Comparison of ENCODE assay signal across 10 cellular contexts in genomic region chr19:51712461-51713081, GRCh38. TPM values are rescaled to one million over a fixed set of nuclear protein-coding genes. Genes with fewer than 3 reads are reported as not detected.
DNase-seq lines count a peak whose midpoint lies in the region; ATAC-seq and TF ChIP-seq lines count a peak whose summit lies in the region.
"Had no signal": no experiment of that assay in that cellular context is flagged by ENCODE, and none has a peak within 500 bp of the region (broad histone marks: within the 10 kb centered on the region; RNA-seq: fewer than 3 reads in every experiment).

No MANE protein-coding gene starts in this region.

- 34 to 42% (median 40%) methylated on average over 9 of the region's 9 CpGs for WGBS in adrenal gland, 4 donors

- peaks cover 1% of the 10 kb centered on the region for H3K4me1 Mint-ChIP-seq in activated T-cell treated with anti-CD3 and anti-CD28 coated beads, Interleukin-2, amount 50 U/mL, for 4 hours (ENCODE audit: low read depth)

- H3K9me3 Mint-ChIP-seq in activated T-cell treated with anti-CD3 and anti-CD28 coated beads, Interleukin-2, amount 50 U/mL, for 4 hours: no peaks in the 10 kb centered on the region
- H3K9me3 Mint-ChIP-seq: activated naive CD4-positive, alpha-beta T cell treated with anti-CD3 and anti-CD28 coated beads for 36 hours had no signal

- H3K27me3 ChIP-seq in adrenal gland: no peaks in the 10 kb centered on the region
- H3K27me3 ChIP-seq in lower lobe of right lung (ENCODE audit: low read depth): peaks cover 4% of the 10 kb centered on the region
- H3K27me3 ChIP-seq: right lobe of liver had no signal

- H3K4me1 ChIP-seq in adrenal gland (replicated peaks in 1 of 2) (no peaks in the 10 kb centered on the region), lower lobe of right lung (no peaks in the 10 kb centered on the region)
- H3K4me1 ChIP-seq: right lobe of liver had no signal

- H3K36me3 Mint-ChIP-seq in activated T-cell treated with anti-CD3 and anti-CD28 coated beads, Interleukin-2, amount 50 U/mL, for 4 hours (ENCODE audit: insufficient read depth): no peaks in the 10 kb centered on the region

- H3K27me3 Mint-ChIP-seq in activated T-cell treated with anti-CD3 and anti-CD28 coated beads, Interleukin-2, amount 50 U/mL, for 4 hours (ENCODE audit: low read depth): peaks cover 6% of the 10 kb centered on the region

- H3K4me3 Mint-ChIP-seq in activated T-cell treated with anti-CD3 and anti-CD28 coated beads, Interleukin-2, amount 50 U/mL, for 4 hours: no peak overlapping the region
- H3K4me3 Mint-ChIP-seq: activated naive CD4-positive, alpha-beta T cell treated with anti-CD3 and anti-CD28 coated beads for 36 hours had no signal

- H3K36me3 ChIP-seq in adrenal gland (replicated peaks in 1 of 2) (no peaks in the 10 kb centered on the region), lower lobe of right lung (no peaks in the 10 kb centered on the region)
- H3K36me3 ChIP-seq: right lobe of liver had no signal

- H3K4me3 ChIP-seq in LNCaP clone FGC (ENCODE audit: low read depth, low read length) (no peak overlapping the region), adrenal gland (no peak overlapping the region), lower lobe of right lung (no peak overlapping the region)
- H3K4me3 ChIP-seq: right lobe of liver had no signal

- DNase-seq in Daoy (ENCODE audit: low read depth) (peak; percentile 72), LNCaP clone FGC (ENCODE audit: low read depth) (peak; percentile 50), adrenal gland (no peak), lower lobe of right lung (no peak)
- DNase-seq in activated T-cell treated with anti-CD3 and anti-CD28 coated beads, Interleukin-2, amount 50 U/mL, for 1 hour: no peak
- DNase-seq in activated T-cell treated with anti-CD3 and anti-CD28 coated beads, Interleukin-2, amount 50 U/mL, for 4 hours: no peak
- DNase-seq: activated naive CD4-positive, alpha-beta T cell treated with anti-CD3 and anti-CD28 coated beads for 36 hours had no signal

- H3K27ac ChIP-seq in adrenal gland (no peak overlapping the region), lower lobe of right lung (no peak overlapping the region)
- H3K27ac ChIP-seq: right lobe of liver had no signal

- ATAC-seq in lower lobe of right lung: peak in 1 of 2 donors; percentile 31
- no peak for ATAC-seq in GM18511 (IDR thresholded peaks at IDR 0.05; ENCODE audit: unreplicated experiment)
- ATAC-seq in GM18868 (IDR thresholded peaks at IDR 0.05; ENCODE audit: unreplicated experiment): no peak
- ATAC-seq in activated T-cell treated with anti-CD3 and anti-CD28 coated beads, Interleukin-2, amount 50 U/mL, for 4 hours: no peak

- no peak for TF ChIP-seq POLR2A in adrenal gland (IDR thresholded peaks at IDR 0.05)

- intact Hi-C loops in adrenal gland (cut with DNase I): no loop called here
- intact Hi-C loops in lower lobe of right lung (cut with DNase I): no loop called here

- peak; percentile 94 for TF ChIP-seq CTCF in LNCaP clone FGC (IDR thresholded peaks at IDR 0.05; ENCODE audit: control insufficient read depth, extremely low read depth, insufficient read depth)
- peak in 5 of 6 experiments; percentile 12 to 40 (median 25) for TF ChIP-seq CTCF in adrenal gland (IDR thresholded peaks at IDR 0.05)
- peak; percentile 25 for TF ChIP-seq CTCF in lower lobe of right lung (IDR thresholded peaks at IDR 0.05)

- no peaks in the 10 kb centered on the region for H3K9me3 ChIP-seq in adrenal gland (replicated peaks in 1 of 3)
- no peaks in the 10 kb centered on the region for H3K9me3 ChIP-seq in lower lobe of right lung
- H3K9me3 ChIP-seq: right lobe of liver had no signal

RNA-seq across cellular contexts. Expression of gene HAS1, which starts 11.2 kb away (rescaled TPM):
- not detected in 2 replicates for total RNA-seq in Daoy (2014; rRNA removed; shearing (Covaris generic))
- total RNA-seq in adrenal gland: under 1 TPM in 3 of 8 donors, not detected in 5; 0.14 to 0.31 (median 0.17) TPM
- polyA plus RNA-seq in adrenal gland: 1 to 10 TPM in 1 of 3 donors, under 1 TPM in 1, not detected in 1; 0.24 to 3.1 TPM
- not detected for total RNA-seq in lower lobe of right lung
- total RNA-seq in activated T-cell treated with anti-CD3 and anti-CD28 coated beads, Interleukin-2, amount 50 U/mL, for 4 hours: not detected
- total RNA-seq: activated naive CD4-positive, alpha-beta T cell treated with anti-CD3 and anti-CD28 coated beads for 36 hours; right lobe of liver had no signal

RNA-seq across cellular contexts. Expression of gene SPACA6, which starts 19.4 kb away (rescaled TPM):
- total RNA-seq in Daoy (2014; rRNA removed; shearing (Covaris generic)): 2.8 and 3.6 TPM in 2 replicates
- total RNA-seq in adrenal gland: 10 to 100 TPM in 7 of 8 donors, 1 to 10 TPM in 1; 2.2 to 56.0 (median 25.2) TPM
- 100 to 1,000 TPM in 2 of 3 donors, 1 to 10 TPM in 1; 4.0 to 291 (median 123) TPM for polyA plus RNA-seq in adrenal gland
- 19.8 TPM for total RNA-seq in lower lobe of right lung
- total RNA-seq in activated T-cell treated with anti-CD3 and anti-CD28 coated beads, Interleukin-2, amount 50 U/mL, for 4 hours: 1 to 10 TPM; 1.6 to 2.3 (median 2.1) TPM

RNA-seq across cellular contexts. Expression of gene FPR1, which starts 39.1 kb away (rescaled TPM):
- total RNA-seq in Daoy (2014; rRNA removed; shearing (Covaris generic)): 0.74 and 2.9 TPM in 2 replicates
- 10 to 100 TPM in 6 of 8 donors, 1 to 10 TPM in 1, under 1 TPM in 1; 0.85 to 31.1 (median 20.4) TPM for total RNA-seq in adrenal gland
- 10 to 100 TPM in 1 of 3 donors, 1 to 10 TPM in 2; 1.6 to 13.0 (median 2.3) TPM for polyA plus RNA-seq in adrenal gland
- total RNA-seq in lower lobe of right lung: 105 TPM
- total RNA-seq in activated T-cell treated with anti-CD3 and anti-CD28 coated beads, Interleukin-2, amount 50 U/mL, for 4 hours: not detected
- total RNA-seq: activated naive CD4-positive, alpha-beta T cell treated with anti-CD3 and anti-CD28 coated beads for 36 hours had no signal

RNA-seq across cellular contexts. Expression of gene FPR2, which starts 48.4 kb away (rescaled TPM):
- total RNA-seq in Daoy (2014; rRNA removed; shearing (Covaris generic)): not detected in 2 replicates
- total RNA-seq in adrenal gland (1 to 10 TPM in 6 of 8 donors, under 1 TPM in 1, not detected in 1; 0.50 to 5.5 (median 3.2) TPM), lower lobe of right lung (29.4 TPM)
- under 1 TPM; 0.24 to 0.97 (median 0.27) TPM for polyA plus RNA-seq in adrenal gland
- not detected for total RNA-seq in activated T-cell treated with anti-CD3 and anti-CD28 coated beads, Interleukin-2, amount 50 U/mL, for 4 hours
- total RNA-seq: activated naive CD4-positive, alpha-beta T cell treated with anti-CD3 and anti-CD28 coated beads for 36 hours had no signal

Comparison
In these comparisons a context has a peak if more than half of its experiments do, and no peak if none do; other contexts are left out.
1. DNase-seq: peak in Daoy (single experiment) and LNCaP clone FGC (single experiment); none in adrenal gland (0 of 7), lower lobe of right lung (single experiment), activated T-cell treated with anti-CD3 and anti-CD28 coated beads, Interleukin-2, amount 50 U/mL, for 1 hour (single experiment) and activated T-cell treated with anti-CD3 and anti-CD28 coated beads, Interleukin-2, amount 50 U/mL, for 4 hours (single experiment).
2. CTCF ChIP-seq: peak in every context shown above with its lines; median percentile 94 in LNCaP clone FGC; 25 in adrenal gland; 25 in lower lobe of right lung.